1 cellular context compared by ENCODE assay signal in the genomic region with DNA sequence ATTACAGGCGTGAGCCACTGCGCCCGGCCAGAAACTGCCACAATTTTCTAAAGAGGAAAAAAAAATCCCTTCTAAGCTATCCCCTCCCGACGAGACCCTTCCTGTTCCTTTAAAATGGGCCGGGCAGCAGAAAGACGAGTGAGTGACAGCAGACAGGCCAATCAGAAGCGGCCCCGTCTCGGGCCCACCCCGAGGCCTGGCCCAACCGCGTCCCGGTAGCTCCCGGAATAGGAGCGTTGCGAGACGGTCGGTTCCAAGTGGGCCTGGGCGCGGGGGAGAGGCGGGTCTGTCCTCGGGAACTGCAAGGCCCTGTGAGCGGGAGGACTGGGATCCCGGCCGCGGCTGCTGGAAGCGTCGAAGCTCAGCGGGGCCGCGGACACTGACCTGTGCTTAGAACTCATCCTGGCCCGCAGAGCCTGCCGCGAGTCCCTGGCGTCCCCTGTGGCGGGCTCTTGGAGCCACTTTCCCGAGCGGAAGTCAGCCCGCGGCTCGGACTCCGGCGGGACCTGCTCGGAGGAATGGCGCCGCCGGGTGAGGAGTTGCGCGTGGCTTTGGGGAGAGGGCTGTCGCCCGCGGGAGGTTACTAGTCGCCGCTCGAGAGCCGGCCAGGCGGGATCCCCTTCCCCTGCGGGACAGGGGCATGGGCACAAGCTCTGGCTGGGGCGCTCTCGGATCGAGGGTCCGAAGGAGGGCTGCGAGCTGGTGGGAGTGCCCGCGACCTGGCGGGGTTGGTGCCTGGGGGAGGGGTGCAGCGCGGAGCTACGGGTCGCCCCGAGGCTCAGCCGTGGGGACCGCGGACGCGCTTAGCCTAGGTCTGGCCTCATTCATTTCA.
TF ChIP-seq lines count a peak whose summit lies in the region.

Gene MROH8 (minus strand): TSS at position 710 of the 832 bp plus-strand sequence.
Gene RPN2 (plus strand): TSS at position 492 of the 832 bp plus-strand sequence. CDS start 27 bp downstream, at position 519.

TF ChIP-seq in K562, 482 proteins besides CTCF, POLR2A, EP300 and RAD21 (continued from another document and continues in another):
- TF ChIP-seq, protein P1, sequence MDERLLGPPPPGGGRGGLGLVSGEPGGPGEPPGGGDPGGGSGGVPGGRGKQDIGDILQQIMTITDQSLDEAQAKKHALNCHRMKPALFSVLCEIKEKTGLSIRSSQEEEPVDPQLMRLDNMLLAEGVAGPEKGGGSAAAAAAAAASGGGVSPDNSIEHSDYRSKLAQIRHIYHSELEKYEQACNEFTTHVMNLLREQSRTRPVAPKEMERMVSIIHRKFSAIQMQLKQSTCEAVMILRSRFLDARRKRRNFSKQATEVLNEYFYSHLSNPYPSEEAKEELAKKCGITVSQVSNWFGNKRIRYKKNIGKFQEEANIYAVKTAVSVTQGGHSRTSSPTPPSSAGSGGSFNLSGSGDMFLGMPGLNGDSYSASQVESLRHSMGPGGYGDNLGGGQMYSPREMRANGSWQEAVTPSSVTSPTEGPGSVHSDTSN (CRISPR knock-in tag; IDR thresholded peaks at IDR 0.05; ENCODE audit: low read depth) = peak; percentile 92
- TF ChIP-seq, protein P1 (tag; conservative IDR thresholded peaks at IDR 0.05; ENCODE audit: low read depth) = peak; percentile 99
- TF ChIP-seq SRF (CRISPR knock-in tag; IDR thresholded peaks at IDR 0.05) = peak in 1 of 2 experiments; percentile 67; a peak in 2 of 4 replicates
- TF ChIP-seq TFAM (CRISPR knock-in tag; conservative IDR thresholded peaks at IDR 0.05) = no peak
- no peak for TF ChIP-seq HMG20A (CRISPR knock-in tag; conservative IDR thresholded peaks at IDR 0.05)
- TF ChIP-seq ZNF717 (CRISPR knock-in tag; IDR thresholded peaks at IDR 0.05) = no peak
- TF ChIP-seq HINFP (tag; conservative IDR thresholded peaks at IDR 0.05; ENCODE audit: low read depth) = peak; percentile 67
- no peak for TF ChIP-seq ZNF644 (tag; IDR thresholded peaks at IDR 0.05; ENCODE audit: low read depth)
- TF ChIP-seq ZZZ3 (IDR thresholded peaks at IDR 0.05) = peak; percentile 42; the same call in 1 of the 2 replicates
- no peak for TF ChIP-seq ADNP (tag; IDR thresholded peaks at IDR 0.05)
- TF ChIP-seq ZNF175 (CRISPR knock-in tag; IDR thresholded peaks at IDR 0.05; ENCODE audit: low read depth) = no peak
- TF ChIP-seq ZC3H8 (IDR thresholded peaks at IDR 0.05) = no peak
- no peak for TF ChIP-seq BRF2 (IDR thresholded peaks at IDR 0.05; ENCODE audit: borderline replicate concordance, insufficient read depth, insufficient read length)
- TF ChIP-seq RBM22 (IDR thresholded peaks at IDR 0.05; ENCODE audit: low read depth, low read length, poor library complexity, severe bottlenecking) = peak; percentile 57
- TF ChIP-seq ZFP36 (IDR thresholded peaks at IDR 0.05; ENCODE audit: low read depth, low read length, partially characterized antibody) = no peak
- TF ChIP-seq TCF7 (IDR thresholded peaks at IDR 0.05; ENCODE audit: borderline replicate concordance) = no peak
- no peak for TF ChIP-seq NFXL1 (CRISPR knock-in tag; IDR thresholded peaks at IDR 0.05)
- no peak for TF ChIP-seq STAT5A (IDR thresholded peaks at IDR 0.05; ENCODE audit: borderline replicate concordance, low read length)
- TF ChIP-seq ZNF512 (tag; IDR thresholded peaks at IDR 0.05) = no peak
- TF ChIP-seq CXXC5 (CRISPR knock-in tag; IDR thresholded peaks at IDR 0.05) = peak; percentile 93
- TF ChIP-seq, protein P2, sequence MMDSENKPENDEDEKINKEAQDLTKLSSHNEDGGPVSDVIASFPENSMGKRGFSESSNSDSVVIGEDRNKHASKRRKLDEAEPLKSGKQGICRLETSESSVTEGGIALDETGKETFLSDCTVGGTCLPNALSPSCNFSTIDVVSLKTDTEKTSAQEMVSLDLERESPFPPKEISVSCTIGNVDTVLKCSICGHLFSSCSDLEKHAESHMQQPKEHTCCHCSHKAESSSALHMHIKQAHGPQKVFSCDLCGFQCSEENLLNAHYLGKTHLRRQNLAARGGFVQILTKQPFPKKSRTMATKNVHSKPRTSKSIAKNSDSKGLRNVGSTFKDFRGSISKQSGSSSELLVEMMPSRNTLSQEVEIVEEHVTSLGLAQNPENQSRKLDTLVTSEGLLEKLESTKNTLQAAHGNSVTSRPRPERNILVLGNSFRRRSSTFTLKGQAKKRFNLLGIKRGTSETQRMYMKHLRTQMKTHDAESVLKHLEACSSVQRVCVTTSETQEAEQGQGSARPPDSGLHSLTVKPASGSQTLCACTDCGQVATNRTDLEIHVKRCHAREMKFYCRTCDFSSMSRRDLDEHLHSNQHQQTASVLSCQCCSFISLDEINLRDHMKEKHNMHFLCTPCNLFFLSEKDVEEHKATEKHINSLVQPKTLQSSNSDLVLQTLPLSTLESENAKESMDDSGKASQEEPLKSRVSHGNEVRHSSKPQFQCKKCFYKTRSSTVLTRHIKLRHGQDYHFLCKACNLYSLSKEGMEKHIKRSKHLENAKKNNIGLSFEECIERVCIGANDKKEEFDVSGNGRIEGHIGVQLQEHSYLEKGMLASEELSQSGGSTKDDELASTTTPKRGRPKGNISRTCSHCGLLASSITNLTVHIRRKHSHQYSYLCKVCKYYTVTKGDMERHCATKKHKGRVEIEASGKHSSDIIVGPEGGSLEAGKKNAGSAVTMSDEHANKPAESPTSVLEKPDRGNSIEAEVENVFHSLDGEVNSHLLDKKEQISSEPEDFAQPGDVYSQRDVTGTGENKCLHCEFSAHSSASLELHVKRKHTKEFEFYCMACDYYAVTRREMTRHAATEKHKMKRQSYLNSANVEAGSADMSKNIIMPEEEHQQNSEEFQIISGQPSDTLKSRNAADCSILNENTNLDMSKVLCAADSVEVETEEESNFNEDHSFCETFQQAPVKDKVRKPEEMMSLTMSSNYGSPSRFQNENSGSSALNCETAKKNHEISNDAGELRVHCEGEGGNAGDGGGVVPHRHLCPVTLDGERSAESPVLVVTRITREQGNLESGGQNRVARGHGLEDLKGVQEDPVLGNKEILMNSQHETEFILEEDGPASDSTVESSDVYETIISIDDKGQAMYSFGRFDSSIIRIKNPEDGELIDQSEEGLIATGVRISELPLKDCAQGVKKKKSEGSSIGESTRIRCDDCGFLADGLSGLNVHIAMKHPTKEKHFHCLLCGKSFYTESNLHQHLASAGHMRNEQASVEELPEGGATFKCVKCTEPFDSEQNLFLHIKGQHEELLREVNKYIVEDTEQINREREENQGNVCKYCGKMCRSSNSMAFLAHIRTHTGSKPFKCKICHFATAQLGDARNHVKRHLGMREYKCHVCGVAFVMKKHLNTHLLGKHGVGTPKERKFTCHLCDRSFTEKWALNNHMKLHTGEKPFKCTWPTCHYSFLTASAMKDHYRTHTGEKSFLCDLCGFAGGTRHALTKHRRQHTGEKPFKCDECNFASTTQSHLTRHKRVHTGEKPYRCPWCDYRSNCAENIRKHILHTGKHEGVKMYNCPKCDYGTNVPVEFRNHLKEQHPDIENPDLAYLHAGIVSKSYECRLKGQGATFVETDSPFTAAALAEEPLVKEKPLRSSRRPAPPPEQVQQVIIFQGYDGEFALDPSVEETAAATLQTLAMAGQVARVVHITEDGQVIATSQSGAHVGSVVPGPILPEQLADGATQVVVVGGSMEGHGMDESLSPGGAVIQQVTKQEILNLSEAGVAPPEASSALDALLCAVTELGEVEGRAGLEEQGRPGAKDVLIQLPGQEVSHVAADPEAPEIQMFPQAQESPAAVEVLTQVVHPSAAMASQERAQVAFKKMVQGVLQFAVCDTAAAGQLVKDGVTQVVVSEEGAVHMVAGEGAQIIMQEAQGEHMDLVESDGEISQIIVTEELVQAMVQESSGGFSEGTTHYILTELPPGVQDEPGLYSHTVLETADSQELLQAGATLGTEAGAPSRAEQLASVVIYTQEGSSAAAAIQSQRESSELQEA (IDR thresholded peaks at IDR 0.05; ENCODE audit: low read depth) = peak; percentile 92
- TF ChIP-seq ARNT (IDR thresholded peaks at IDR 0.05) = no peak
- TF ChIP-seq YBX1 (IDR thresholded peaks at IDR 0.05) = no peak
- TF ChIP-seq CHD2 (IDR thresholded peaks at IDR 0.05; ENCODE audit: low read depth, low read length) = peak; percentile 81
- no peak for TF ChIP-seq GABPB2 (CRISPR knock-in tag; conservative IDR thresholded peaks at IDR 0.05)
- TF ChIP-seq NCOA4 (IDR thresholded peaks at IDR 0.05; ENCODE audit: partially characterized antibody) = no peak
- TF ChIP-seq ZNF57 (CRISPR knock-in tag; IDR thresholded peaks at IDR 0.05) = no peak
- peak; percentile 89 for TF ChIP-seq NUFIP1 (IDR thresholded peaks at IDR 0.05; ENCODE audit: partially characterized antibody)
- TF ChIP-seq GTF3C2 (IDR thresholded peaks at IDR 0.05; ENCODE audit: borderline replicate concordance, extremely low read depth, insufficient read length) = no peak
- no peak for TF ChIP-seq MYNN (IDR thresholded peaks at IDR 0.05)
- no peak for TF ChIP-seq MYNN (CRISPR knock-in tag; IDR thresholded peaks at IDR 0.05)
- TF ChIP-seq POLR2H (tag; IDR thresholded peaks at IDR 0.05; ENCODE audit: low read depth) = peak; percentile 89
- no peak for TF ChIP-seq MCM7 (IDR thresholded peaks at IDR 0.05)
- TF ChIP-seq ZNF76 (CRISPR knock-in tag; IDR thresholded peaks at IDR 0.05; ENCODE audit: borderline replicate concordance) = no peak
- no peak for TF ChIP-seq HSF4 (CRISPR knock-in tag; IDR thresholded peaks at IDR 0.05; ENCODE audit: borderline replicate concordance)
